8 cellular contexts compared by ENCODE assay signal in the genomic region with DNA sequence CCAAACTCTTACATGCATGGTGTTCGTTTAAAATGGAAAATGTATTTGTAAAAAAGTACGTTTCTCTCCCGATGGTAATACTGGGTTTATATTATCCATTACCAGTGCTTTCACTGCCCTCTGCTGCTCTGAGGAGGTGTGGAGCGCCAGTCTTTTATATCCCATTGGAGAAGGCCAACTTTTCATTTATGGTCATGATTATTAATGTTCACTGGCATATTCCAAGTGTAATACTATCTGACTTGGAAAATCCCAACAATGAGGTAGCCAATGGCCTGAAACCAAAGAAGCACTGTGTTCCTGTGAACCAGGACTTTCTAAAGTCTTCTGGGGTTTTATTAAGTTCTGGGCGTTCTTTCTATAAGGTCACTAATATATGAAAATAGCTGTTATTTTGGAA.
DNase-seq lines count a peak whose midpoint lies in the region; ATAC-seq and TF ChIP-seq lines count a peak whose summit lies in the region.

No MANE protein-coding gene starts in this region.

- ATAC-seq in esophagus mucosa = peak; percentile 72
- peak; percentile 88 for ATAC-seq in omental fat pad (ENCODE audit: low FRiP score)
- no peak for ATAC-seq in GM18520 (IDR thresholded peaks at IDR 0.05; ENCODE audit: unreplicated experiment)

- H3K4me1 ChIP-seq in Peyer's patch = peaks cover 0 to 18% (median 0%) of the 10 kb centered on the region in 4 donors

- DNase-seq in AG08395 (ENCODE audit: low spot score) (peak; percentile 68), HCEC 1CT (peak; percentile 69), Peyer's patch (peak in 1 of 3 donors; percentile 72), omental fat pad (ENCODE audit: low spot score) (no peak), activated gamma-delta T cell treated with Interleukin-2 at 50 U/mL for 16 hours (no peak), cerebellar nuclear complex (lab: John Stamatoyannopoulos, UW) (no peak)

- TF ChIP-seq CTCF in Peyer's patch (IDR thresholded peaks at IDR 0.05) (peak in 4 of 6 experiments; percentile 22 to 80 (median 78)), omental fat pad (IDR thresholded peaks at IDR 0.05) (peak in 1 of 3 donors; percentile 22)

- TF ChIP-seq POLR2A in Peyer's patch (IDR thresholded peaks at IDR 0.05) = no peak

- H3K36me3 ChIP-seq in Peyer's patch = no peaks in the 10 kb centered on the region

- H3K27me3 ChIP-seq in Peyer's patch = no peaks in the 10 kb centered on the region

- peak overlapping the region in 3 of 4 donors; percentile 38 to 76 (median 56) for H3K27ac ChIP-seq in Peyer's patch

- no peaks in the 10 kb centered on the region for H3K9me3 ChIP-seq in Peyer's patch

- H3K4me3 ChIP-seq in Peyer's patch = peak overlapping the region in 2 of 4 donors; percentile 19 to 21

Comparison
In these comparisons a context has a peak if more than half of its experiments do, and no peak if none do; other contexts are left out.
1. DNase-seq: peak in AG08395 (single experiment) and HCEC 1CT (single experiment); none in omental fat pad (single experiment), activated gamma-delta T cell treated with Interleukin-2 at 50 U/mL for 16 hours (single experiment) and cerebellar nuclear complex (0 of 2).